Comparison of ENCODE assay signal across 1 cellular context in the genomic region with DNA sequence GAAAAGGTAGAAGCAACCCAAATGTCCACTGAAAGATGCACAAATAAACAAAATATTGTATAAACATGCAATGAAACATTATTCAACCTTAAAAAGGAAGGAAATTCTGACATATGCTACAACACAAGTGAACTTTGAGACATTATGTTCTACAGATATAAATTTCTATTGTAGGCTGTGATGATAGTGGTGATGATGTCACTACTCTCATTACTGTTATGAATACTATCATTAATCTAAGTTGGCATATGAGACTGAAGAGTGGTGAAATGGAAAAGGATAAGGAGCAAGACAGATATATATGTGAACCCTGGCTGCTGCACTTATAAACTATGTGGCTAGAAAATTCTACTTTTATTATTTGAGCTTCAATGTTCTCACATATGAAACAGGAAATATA.
TF ChIP-seq lines count a peak whose summit lies in the region.

No MANE protein-coding gene starts in this region.

TF ChIP-seq in HEK293, 187 proteins besides CTCF, POLR2A, EP300 and RAD21 (continued from another document):
- TF ChIP-seq ZBTB10 (tag by site-specific recombination; IDR thresholded peaks at IDR 0.05) = no peak
- TF ChIP-seq ATF2 (tag by site-specific recombination; IDR thresholded peaks at IDR 0.05; ENCODE audit: low read depth) = 0 out of 2 replicates have a peak, but pooled peaks have one; percentile 13
